ENCODE assay signal across 20 cellular contexts in the genomic region with DNA sequence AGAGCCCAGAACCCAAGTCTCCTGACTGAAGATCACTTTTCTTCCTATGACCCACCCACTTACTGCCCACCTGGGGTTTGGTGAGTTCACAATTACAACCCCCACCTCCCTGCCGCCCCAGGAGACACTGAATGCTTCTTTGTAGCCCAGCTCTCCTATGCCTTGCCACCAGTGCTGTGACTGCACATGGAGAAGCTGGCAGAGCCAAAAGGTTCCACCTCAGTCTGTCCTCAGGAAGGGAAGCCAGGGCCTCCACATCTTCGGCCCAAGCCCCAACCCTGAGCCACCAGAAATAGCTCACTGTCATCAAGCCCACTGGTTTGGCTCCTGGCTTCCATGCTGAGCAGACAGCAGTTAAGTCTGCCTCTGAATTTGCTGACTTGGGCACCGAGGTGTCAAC. TPM values are rescaled to one million over a fixed set of nuclear protein-coding genes. Genes with fewer than 3 reads are reported as not detected.
DNase-seq lines count a peak whose midpoint lies in the region; ATAC-seq and TF ChIP-seq lines count a peak whose summit lies in the region.
"Had no signal": no experiment of that assay in that cellular context is flagged by ENCODE, and none has a peak within 500 bp of the region (broad histone marks: within the 10 kb centered on the region; RNA-seq: fewer than 3 reads in every experiment).

No MANE protein-coding gene starts in this region.

- H3K79me2 ChIP-seq in osteoblast (ENCODE audit: insufficient read depth, low read length), result no peaks in the 10 kb centered on the region

- DNase-seq in activated T-cell treated with anti-CD3 and anti-CD28 coated beads, Interleukin-2, amount 50 U/mL, for 24 hours, result no peak
- DNase-seq in activated T-cell treated with anti-CD3 and anti-CD28 coated beads, Interleukin-2, amount 50 U/mL, for 1 hour, result no peak
- DNase-seq in endodermal cell, result no peak
- DNase-seq in gastrocnemius medialis, result no peak
- no peak for DNase-seq in osteoblast (ENCODE audit: insufficient read length, low spot score, missing footprints)
- DNase-seq in NCI-H748 treated with DMSO at 0.1 percent for 48 hours (lab: John Stamatoyannopoulos, UW), result no peak
- no peak for DNase-seq in effector CD8-positive, alpha-beta T cell (lab: John Stamatoyannopoulos, UW)
- DNase-seq: activated naive CD8-positive, alpha-beta T cell treated with anti-CD3 and anti-CD28 coated beads, Interleukin-2, amount 10 ng/mL, durations not matched to agents 7 days and 5 days; glutamatergic neuron; NCI-H1092 treated with DMSO at 0.1 percent for 48 hours; T1000 had no signal

- H3K27me3 ChIP-seq in endodermal cell (ENCODE audit: control insufficient read depth, insufficient read depth, low read length, poor library complexity, severe bottlenecking), result no peaks in the 10 kb centered on the region
- no peaks in the 10 kb centered on the region for H3K27me3 ChIP-seq in gastrocnemius medialis
- no peaks in the 10 kb centered on the region for H3K27me3 ChIP-seq in osteoblast (ENCODE audit: insufficient read depth, low read length)
- H3K27me3 ChIP-seq: thyroid gland had no signal

- H3K4me1 ChIP-seq in endodermal cell (ENCODE audit: control insufficient read depth, insufficient read depth, low read length) (no peaks in the 10 kb centered on the region), gastrocnemius medialis (peaks cover 18 to 24% of the 10 kb centered on the region in 2 donors), osteoblast (ENCODE audit: insufficient read depth, low read length) (no peaks in the 10 kb centered on the region)
- H3K4me1 ChIP-seq: prostate gland, thyroid gland had no signal

- no peak for TF ChIP-seq POLR2A in gastrocnemius medialis (IDR thresholded peaks at IDR 0.05)

- no peak overlapping the region for H3K4me3 Mint-ChIP-seq in activated T-cell treated with anti-CD3 and anti-CD28 coated beads, Interleukin-2, amount 50 U/mL, for 24 hours
- no peak overlapping the region for H3K4me3 Mint-ChIP-seq in endodermal cell
- H3K4me3 Mint-ChIP-seq: activated naive CD8-positive, alpha-beta T cell treated with anti-CD3 and anti-CD28 coated beads, Interleukin-2, amount 10 ng/mL, durations not matched to agents 7 days and 5 days; CD8-positive, alpha-beta T cell had no signal

- peaks cover 95% of the 10 kb centered on the region for H3K36me3 Mint-ChIP-seq in activated T-cell treated with anti-CD3 and anti-CD28 coated beads, Interleukin-2, amount 50 U/mL, for 24 hours (ENCODE audit: low read depth)
- peaks cover 74% of the 10 kb centered on the region for H3K36me3 Mint-ChIP-seq in endodermal cell (ENCODE audit: low read depth)

- H2AFZ ChIP-seq in osteoblast (ENCODE audit: low read length), result no peak overlapping the region

- peaks cover 26% of the 10 kb centered on the region for H3K4me1 Mint-ChIP-seq in activated T-cell treated with anti-CD3 and anti-CD28 coated beads, Interleukin-2, amount 50 U/mL, for 24 hours (ENCODE audit: low read depth)
- no peaks in the 10 kb centered on the region for H3K4me1 Mint-ChIP-seq in endodermal cell

- TF ChIP-seq CTCF in VCaP (conservative IDR thresholded peaks at IDR 0.05), result no peak
- no peak for TF ChIP-seq CTCF in endodermal cell (conservative IDR thresholded peaks at IDR 0.05)
- TF ChIP-seq CTCF in gastrocnemius medialis (IDR thresholded peaks at IDR 0.05 in 4 of 5, conservative IDR thresholded peaks at IDR 0.05 in 1 of 5), result no peak
- TF ChIP-seq CTCF in osteoblast (IDR thresholded peaks at IDR 0.05; ENCODE audit: extremely low read depth, low read depth, low read length), result no peak

- peaks cover 20% of the 10 kb centered on the region for H4K20me1 ChIP-seq in osteoblast (ENCODE audit: insufficient read depth, low read length)

- intact Hi-C loops in gastrocnemius medialis (cut with DNase I; ENCODE audit: low total_unique reads), result no loop called here

- no peak overlapping the region for H3K4me2 ChIP-seq in osteoblast (ENCODE audit: insufficient read depth, low read length)

- H3K9me3 ChIP-seq in endodermal cell (ENCODE audit: control insufficient read depth, low read length) (no peaks in the 10 kb centered on the region), gastrocnemius medialis (no peaks in the 10 kb centered on the region), osteoblast (ENCODE audit: low read depth, low read length) (no peaks in the 10 kb centered on the region)
- H3K9me3 ChIP-seq: HAP-1, prostate gland, thyroid gland had no signal

- H3K4me3 ChIP-seq in endodermal cell (ENCODE audit: low read length) (no peak overlapping the region), gastrocnemius medialis (no peak overlapping the region), osteoblast (ENCODE audit: insufficient read depth, low read length) (no peak overlapping the region)
- H3K4me3 ChIP-seq: HAP-1, K562, prostate gland, thyroid gland had no signal

- H3K9me3 Mint-ChIP-seq in activated T-cell treated with anti-CD3 and anti-CD28 coated beads, Interleukin-2, amount 50 U/mL, for 24 hours, result no peaks in the 10 kb centered on the region
- no peaks in the 10 kb centered on the region for H3K9me3 Mint-ChIP-seq in endodermal cell
- H3K9me3 Mint-ChIP-seq: activated naive CD8-positive, alpha-beta T cell treated with anti-CD3 and anti-CD28 coated beads, Interleukin-2, amount 10 ng/mL, durations not matched to agents 7 days and 5 days; CD8-positive, alpha-beta T cell had no signal

- 86 to 100% methylated on average over 1 to 3 of the region's 3 CpGs for WGBS in endodermal cell (ENCODE audit: insufficient coverage in 1 of 2, insufficient read length in 1 of 2), 2 experiments

- peak; percentile 11 to 52 for ATAC-seq in gastrocnemius medialis
- ATAC-seq: CD8-positive, alpha-beta T cell had no signal

- H3K27ac ChIP-seq in VCaP (peak overlapping the region; percentile 69), endodermal cell (ENCODE audit: low read depth, low read length) (no peak overlapping the region), gastrocnemius medialis (peak overlapping the region in 3 of 4 donors; percentile 27 to 50 (median 39)), osteoblast (ENCODE audit: low read depth, low read length) (no peak overlapping the region)
- H3K27ac ChIP-seq: epithelial cell of prostate, thyroid gland had no signal

- no peaks in the 10 kb centered on the region for H3K27me3 Mint-ChIP-seq in activated T-cell treated with anti-CD3 and anti-CD28 coated beads, Interleukin-2, amount 50 U/mL, for 24 hours
- H3K27me3 Mint-ChIP-seq in endodermal cell (ENCODE audit: insufficient read depth), result no peaks in the 10 kb centered on the region
- H3K27me3 Mint-ChIP-seq: activated naive CD8-positive, alpha-beta T cell treated with anti-CD3 and anti-CD28 coated beads, Interleukin-2, amount 10 ng/mL, durations not matched to agents 7 days and 5 days had no signal

- in situ Hi-C loops in gastrocnemius medialis (cut with MboI; ENCODE audit: low sequenced_read_pairs in 4 of 4), result no loop called here

- H3K36me3 ChIP-seq in endodermal cell (ENCODE audit: control insufficient read depth, insufficient read depth, low read length) (peaks cover 92% of the 10 kb centered on the region), gastrocnemius medialis (peaks cover 2 to 90% of the 10 kb centered on the region in 2 donors), osteoblast (ENCODE audit: insufficient read depth, low read length) (peaks cover 91% of the 10 kb centered on the region)

- no peak overlapping the region for H3K9ac ChIP-seq in endodermal cell (ENCODE audit: extremely low read depth, low read length, poor library complexity, severe bottlenecking)

- peak overlapping the region; percentile 77 for H3K27ac Mint-ChIP-seq in activated T-cell treated with anti-CD3 and anti-CD28 coated beads, Interleukin-2, amount 50 U/mL, for 24 hours
- peak overlapping the region; percentile 58 for H3K27ac Mint-ChIP-seq in endodermal cell
- H3K27ac Mint-ChIP-seq: activated naive CD8-positive, alpha-beta T cell treated with anti-CD3 and anti-CD28 coated beads, Interleukin-2, amount 10 ng/mL, durations not matched to agents 7 days and 5 days had no signal

RNA-seq across cellular contexts. Expression of gene OTUB2, which starts 25.6 kb away (rescaled TPM):
- total RNA-seq in endodermal cell (1 to 10 TPM; 6.3 to 6.7 TPM), gastrocnemius medialis (under 1 TPM in 1 of 4 donors, not detected in 3; 0.11 TPM), osteoblast (1.2 and 1.4 TPM in 2 replicates)
- polyA plus RNA-seq in endodermal cell (2013, experiment 1 of 2), result 6.3 TPM
- polyA plus RNA-seq in endodermal cell (2013, experiment 2 of 2), result 5.1 TPM
- total RNA-seq: CD8-positive, alpha-beta T cell had no signal

RNA-seq across cellular contexts. Expression of gene DDX24, which starts 29.2 kb away (rescaled TPM):
- total RNA-seq in endodermal cell (100 to 1,000 TPM; 131 to 137 TPM), gastrocnemius medialis (100 to 1,000 TPM; 106 to 200 (median 128) TPM), osteoblast (112 and 134 TPM in 2 replicates)
- polyA plus RNA-seq in endodermal cell (2013, experiment 1 of 2), result 151 TPM
- 146 TPM for polyA plus RNA-seq in endodermal cell (2013, experiment 2 of 2)

RNA-seq across cellular contexts. Expression of gene IFI27L1, which starts 29.3 kb away (rescaled TPM):
- total RNA-seq in endodermal cell (10 to 100 TPM; 40.0 to 47.2 TPM), gastrocnemius medialis (10 to 100 TPM in 1 of 4 donors, 1 to 10 TPM in 3; 7.1 to 10.3 (median 8.3) TPM), osteoblast (9.8 and 11.5 TPM in 2 replicates)
- polyA plus RNA-seq in endodermal cell (2013, experiment 1 of 2), result 25.0 TPM
- polyA plus RNA-seq in endodermal cell (2013, experiment 2 of 2), result 20.8 TPM

RNA-seq across cellular contexts. Expression of gene CCDC197, which starts 54.7 kb away (rescaled TPM):
- total RNA-seq in endodermal cell (not detected), gastrocnemius medialis (under 1 TPM in 2 of 4 donors, not detected in 2; 0.56 to 0.61 TPM), osteoblast (not detected in 2 replicates)
- not detected for polyA plus RNA-seq in endodermal cell (2013, experiment 1 of 2)
- not detected for polyA plus RNA-seq in endodermal cell (2013, experiment 2 of 2)
- total RNA-seq: CD8-positive, alpha-beta T cell; cerebellum; K562; kidney epithelial cell; prostate gland; thyroid gland had no signal
- polyA plus RNA-seq: K562 had no signal

RNA-seq across cellular contexts. Expression of gene IFI27, which starts 58.8 kb away (rescaled TPM):
- total RNA-seq in endodermal cell (1 to 10 TPM; 1.9 to 9.0 TPM), gastrocnemius medialis (100 to 1,000 TPM in 3 of 4 donors, 10 to 100 TPM in 1; 65.6 to 179 (median 123) TPM), osteoblast (80.7 and 87.8 TPM in 2 replicates)
- 4.2 TPM for polyA plus RNA-seq in endodermal cell (2013, experiment 1 of 2)
- 2.6 TPM for polyA plus RNA-seq in endodermal cell (2013, experiment 2 of 2)

Comparison
In these comparisons a context has a peak if more than half of its experiments do, and no peak if none do; other contexts are left out.
1. H3K27ac ChIP-seq: peak in VCaP (single experiment) and gastrocnemius medialis (3 of 4); none in endodermal cell (single experiment) and osteoblast (single experiment).